In the genomic region with DNA sequence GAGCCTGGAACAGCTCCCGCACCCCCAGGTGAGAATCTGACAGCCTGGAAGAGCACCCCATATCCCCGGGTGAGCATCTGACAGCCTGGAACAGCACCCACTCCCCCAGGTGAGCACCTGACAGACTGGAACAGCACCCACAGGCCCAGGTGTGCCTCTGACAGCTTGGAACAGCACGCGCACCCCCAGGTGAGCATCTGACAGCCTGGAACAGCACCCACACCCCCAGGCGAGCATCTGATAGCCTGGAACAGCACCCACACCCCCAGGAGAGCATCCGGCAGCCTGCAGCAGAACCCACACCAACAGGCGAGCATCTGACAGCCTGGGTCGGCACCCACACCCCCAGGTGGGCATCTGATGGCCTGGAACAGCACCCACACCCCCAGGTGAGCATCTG, we compare ENCODE assay signal across 3 cellular contexts. TPM values are rescaled to one million over a fixed set of nuclear protein-coding genes. Genes with fewer than 3 reads are reported as not detected.
"Had no signal": no experiment of that assay in that cellular context is flagged by ENCODE, and none has a peak within 500 bp of the region (broad histone marks: within the 10 kb centered on the region; RNA-seq: fewer than 3 reads in every experiment).

No MANE protein-coding gene starts in this region.

RNA-seq across cellular contexts. Expression of a gene that starts 27.0 kb away (rescaled TPM):
- total RNA-seq: kidney epithelial cell, SJCRH30, smooth muscle cell had no signal
